Comparison of ENCODE assay signal across 9 cellular contexts in genomic region chr3:100269410-100270217, GRCh38. TPM values are rescaled to one million over a fixed set of nuclear protein-coding genes. Genes with fewer than 3 reads are reported as not detected.
DNase-seq lines count a peak whose midpoint lies in the region; ATAC-seq and TF ChIP-seq lines count a peak whose summit lies in the region.
"Had no signal": no experiment of that assay in that cellular context is flagged by ENCODE, and none has a peak within 500 bp of the region (broad histone marks: within the 10 kb centered on the region; RNA-seq: fewer than 3 reads in every experiment).

No MANE protein-coding gene starts in this region.

- peak; percentile 47 for DNase-seq in DMS 273 treated with DMSO at 0.1 percent for 48 hours (lab: John Stamatoyannopoulos, UW)
- DNase-seq in activated T-helper 2 cell treated with anti-CD3 and anti-CD28 coated beads, Interferon-gamma antibody, Interleukin-2, Interleukin-4, amounts not matched to agents 10 μg/mL and 5 μg/mL and 100 μg/mL, durations not matched to agents 14 hours and 24 hours and 36 hours (ENCODE audit: low spot score) = no peak
- DNase-seq in mucosa of descending colon = no peak
- no peak for DNase-seq in GOT3 (lab: John Stamatoyannopoulos, UW)
- DNase-seq in CD4-positive, alpha-beta T cell = no peak
- no peak for DNase-seq in GDM1 (lab: John Stamatoyannopoulos, UW)
- DNase-seq: activated naive CD4-positive, alpha-beta T cell had no signal

- no peaks in the 10 kb centered on the region for H3K27me3 Mint-ChIP-seq in activated T-helper 2 cell treated with anti-CD3 and anti-CD28 coated beads, Interferon-gamma antibody, Interleukin-2, Interleukin-4, amounts not matched to agents 10 μg/mL and 5 μg/mL and 100 μg/mL, durations not matched to agents 14 hours and 24 hours and 36 hours (ENCODE audit: low read depth)
- no peaks in the 10 kb centered on the region for H3K27me3 Mint-ChIP-seq in CD4-positive, alpha-beta T cell

- no peak overlapping the region for H3K4me3 Mint-ChIP-seq in activated T-helper 2 cell treated with anti-CD3 and anti-CD28 coated beads, Interferon-gamma antibody, Interleukin-2, Interleukin-4, amounts not matched to agents 10 μg/mL and 5 μg/mL and 100 μg/mL, durations not matched to agents 14 hours and 24 hours and 36 hours (ENCODE audit: low read depth)
- H3K4me3 Mint-ChIP-seq in CD4-positive, alpha-beta T cell = no peak overlapping the region

- H3K27me3 ChIP-seq in KMS-11 (ENCODE audit: insufficient read depth, low read depth) = no peaks in the 10 kb centered on the region
- no peaks in the 10 kb centered on the region for H3K27me3 ChIP-seq in CD4-positive, alpha-beta T cell (ENCODE audit: control insufficient read depth, insufficient read depth, low read length)

- H3K4me3 ChIP-seq in KMS-11 (IDR thresholded peaks at IDR 0.05; ENCODE audit: insufficient read depth, low read depth, low read length) (no peak overlapping the region), mucosa of descending colon (no peak overlapping the region)

- peak overlapping the region; percentile 0 for H3K27ac Mint-ChIP-seq in activated T-helper 2 cell treated with anti-CD3 and anti-CD28 coated beads, Interferon-gamma antibody, Interleukin-2, Interleukin-4, amounts not matched to agents 10 μg/mL and 5 μg/mL and 100 μg/mL, durations not matched to agents 14 hours and 24 hours and 36 hours
- H3K27ac Mint-ChIP-seq in CD4-positive, alpha-beta T cell = no peak overlapping the region

- no peak overlapping the region for H3K9ac ChIP-seq in KMS-11

- no peaks in the 10 kb centered on the region for H4K20me1 ChIP-seq in KMS-11 (ENCODE audit: insufficient read depth)

- CTCF ChIA-PET in CD4-positive, alpha-beta T cell (lab: Charles Lee) = no interaction called here

- H3K4me1 ChIP-seq in KMS-11 (ENCODE audit: low read depth, poor library complexity, severe bottlenecking) (peaks cover 35% of the 10 kb centered on the region), mucosa of descending colon (ENCODE audit: low read depth) (peaks cover 7% of the 10 kb centered on the region)

- H3K9me3 ChIP-seq in mucosa of descending colon = no peaks in the 10 kb centered on the region
- no peaks in the 10 kb centered on the region for H3K9me3 ChIP-seq in CD4-positive, alpha-beta T cell (ENCODE audit: control insufficient read depth, low read length)

- ATAC-seq in mucosa of descending colon (peak; percentile 21), HG02623 (IDR thresholded peaks at IDR 0.05; ENCODE audit: unreplicated experiment) (no peak)
- no peak for ATAC-seq in CD4-positive, alpha-beta T cell (ENCODE audit: poor library complexity)

- H3K27ac ChIP-seq in KMS-11 = peak overlapping the region; percentile 10; the same call in 1 of the 2 replicates
- H3K27ac ChIP-seq in CD4-positive, alpha-beta T cell (ENCODE audit: low read depth, low read length) = no peak overlapping the region

- TF ChIP-seq CTCF in KMS-11 (conservative IDR thresholded peaks at IDR 0.05; ENCODE audit: low read depth, low read length) = no peak
- no peak for TF ChIP-seq CTCF in mucosa of descending colon (IDR thresholded peaks at IDR 0.05)
- no peak for TF ChIP-seq CTCF in CD4-positive, alpha-beta T cell (IDR thresholded peaks at IDR 0.05)

- no peaks in the 10 kb centered on the region for H3K36me3 Mint-ChIP-seq in activated T-helper 2 cell treated with anti-CD3 and anti-CD28 coated beads, Interferon-gamma antibody, Interleukin-2, Interleukin-4, amounts not matched to agents 10 μg/mL and 5 μg/mL and 100 μg/mL, durations not matched to agents 14 hours and 24 hours and 36 hours (ENCODE audit: low read depth)
- no peaks in the 10 kb centered on the region for H3K36me3 Mint-ChIP-seq in CD4-positive, alpha-beta T cell (ENCODE audit: low read depth)

- H3K4me2 ChIP-seq in KMS-11 = peak overlapping the region; percentile 24; the same call in 1 of the 2 replicates

- peaks cover 33% of the 10 kb centered on the region; the same call in 1 of the 2 replicates for H3K79me2 ChIP-seq in KMS-11 (ENCODE audit: insufficient read depth, low read depth)

- peaks cover 23% of the 10 kb centered on the region for H3K4me1 Mint-ChIP-seq in activated T-helper 2 cell treated with anti-CD3 and anti-CD28 coated beads, Interferon-gamma antibody, Interleukin-2, Interleukin-4, amounts not matched to agents 10 μg/mL and 5 μg/mL and 100 μg/mL, durations not matched to agents 14 hours and 24 hours and 36 hours (ENCODE audit: low read depth)
- peaks cover 48% of the 10 kb centered on the region for H3K4me1 Mint-ChIP-seq in CD4-positive, alpha-beta T cell (ENCODE audit: low read depth)

- no peak overlapping the region for H2AFZ ChIP-seq in KMS-11 (ENCODE audit: low read depth)

- no peaks in the 10 kb centered on the region for H3K36me3 ChIP-seq in KMS-11 (ENCODE audit: insufficient read depth)
- no peaks in the 10 kb centered on the region for H3K36me3 ChIP-seq in mucosa of descending colon (ENCODE audit: low read depth)

- intact Hi-C loops in activated T-helper 2 cell treated with anti-CD3 and anti-CD28 coated beads, Interferon-gamma antibody, Interleukin-2, Interleukin-4, amounts not matched to agents 10 μg/mL and 5 μg/mL and 100 μg/mL, durations not matched to agents 14 hours and 24 hours and 36 hours (cut with micrococcal nuclease) = loop anchor here (10.0 kb wide), 1 partner anchor 1415 kb away; the partner anchor contains the start of gene RPL24
- intact Hi-C loops in mucosa of descending colon (cut with DNase I, micrococcal nuclease) = no loop called here
- intact Hi-C loops in CD4-positive, alpha-beta T cell (cut with DNase I, micrococcal nuclease) = loop anchor here in 1 of 2 experiments (10.0 kb wide), 1 partner anchor 1415 kb away; the partner anchor contains the start of gene RPL24

- no peaks in the 10 kb centered on the region for H3K9me3 Mint-ChIP-seq in activated T-helper 2 cell treated with anti-CD3 and anti-CD28 coated beads, Interferon-gamma antibody, Interleukin-2, Interleukin-4, amounts not matched to agents 10 μg/mL and 5 μg/mL and 100 μg/mL, durations not matched to agents 14 hours and 24 hours and 36 hours
- H3K9me3 Mint-ChIP-seq in CD4-positive, alpha-beta T cell = no peaks in the 10 kb centered on the region

- POLR2A ChIA-PET in CD4-positive, alpha-beta T cell (lab: Charles Lee) = interaction anchor here (2.3 kb wide), 1 partner anchor 9 kb away, joined by 9 read pairs; the partner anchor contains the start of gene TBC1D23

RNA-seq across cellular contexts. Expression of gene TBC1D23, which starts 8.8 kb away (rescaled TPM):
- 18.6 and 18.7 TPM in 2 replicates for total RNA-seq in activated T-helper 2 cell treated with anti-CD3 and anti-CD28 coated beads, Interferon-gamma antibody, Interleukin-2, Interleukin-4, amounts not matched to agents 10 μg/mL and 5 μg/mL and 100 μg/mL, durations not matched to agents 14 hours and 24 hours and 36 hours
- 10 to 100 TPM; 43.5 to 45.6 (median 44.0) TPM for total RNA-seq in mucosa of descending colon
- 10 to 100 TPM; 31.8 to 34.8 TPM for total RNA-seq in CD4-positive, alpha-beta T cell
